ENCODE assay signal across 8 cellular contexts in the genomic region with DNA sequence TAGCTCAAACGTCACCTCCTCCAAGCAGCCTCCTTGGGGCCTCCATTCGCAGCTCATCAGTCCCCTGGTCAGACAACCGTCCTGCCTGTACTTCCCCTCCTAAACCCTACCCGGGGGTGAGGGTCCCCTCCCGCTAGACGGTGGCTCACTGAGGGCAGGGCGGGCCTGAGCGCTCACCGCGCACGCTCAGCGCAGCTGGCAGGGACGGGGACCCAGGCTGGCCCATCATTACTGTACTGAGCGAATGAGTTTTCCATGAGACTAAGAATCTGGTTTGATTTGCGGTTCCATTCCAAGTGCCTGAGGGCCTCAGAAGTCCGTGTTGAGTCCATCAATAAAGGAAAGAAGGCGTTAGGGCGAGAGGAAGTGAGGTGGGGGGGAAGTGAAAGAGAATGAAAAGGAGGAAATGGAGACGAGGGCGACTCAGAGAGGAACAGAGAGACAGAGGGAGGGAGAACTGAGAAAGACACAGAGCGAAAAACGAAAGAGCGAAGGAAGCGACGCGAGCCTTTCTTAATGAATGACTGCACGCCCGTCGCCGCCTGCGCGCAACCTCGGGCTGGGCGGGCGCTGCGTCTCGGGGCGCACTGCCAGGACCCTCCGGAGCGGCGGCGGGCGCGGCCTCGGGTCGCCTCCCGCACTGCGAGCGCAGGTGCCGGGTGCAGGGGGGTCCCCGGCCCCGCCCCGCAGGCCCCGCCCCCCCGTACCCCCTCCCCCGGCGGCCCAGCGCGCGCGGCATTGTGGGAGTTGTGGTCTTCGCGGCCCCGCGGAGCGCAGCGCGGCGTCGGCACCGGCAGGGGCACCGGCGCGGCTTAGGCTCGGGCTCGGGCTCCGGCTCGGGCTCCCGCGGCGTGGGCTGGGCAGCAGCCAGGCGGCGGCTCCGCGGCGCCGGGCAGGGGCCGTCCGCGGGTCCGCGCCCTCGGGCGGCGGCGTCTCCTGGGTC. TPM values are rescaled to one million over a fixed set of nuclear protein-coding genes. Genes with fewer than 3 reads are reported as not detected.
DNase-seq lines count a peak whose midpoint lies in the region; ATAC-seq and TF ChIP-seq lines count a peak whose summit lies in the region.

A gene with protein sequence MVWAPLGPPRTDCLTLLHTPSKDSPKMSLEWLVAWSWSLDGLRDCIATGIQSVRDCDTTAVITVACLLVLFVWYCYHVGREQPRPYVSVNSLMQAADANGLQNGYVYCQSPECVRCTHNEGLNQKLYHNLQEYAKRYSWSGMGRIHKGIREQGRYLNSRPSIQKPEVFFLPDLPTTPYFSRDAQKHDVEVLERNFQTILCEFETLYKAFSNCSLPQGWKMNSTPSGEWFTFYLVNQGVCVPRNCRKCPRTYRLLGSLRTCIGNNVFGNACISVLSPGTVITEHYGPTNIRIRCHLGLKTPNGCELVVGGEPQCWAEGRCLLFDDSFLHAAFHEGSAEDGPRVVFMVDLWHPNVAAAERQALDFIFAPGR (plus strand): TSS at position 746 of the 943 bp plus-strand sequence. CDS start 4,356 bp downstream, outside the sequence.

- in situ Hi-C loops in Caki2 (cut with HindIII; ENCODE audit: low pct_unique_long_range_greater_than_20kb, low sequenced_read_pairs): no loop called here

- H3K4me1 ChIP-seq in Peyer's patch (peaks cover 0 to 17% (median 7%) of the 10 kb centered on the region in 4 donors), esophagus squamous epithelium (peaks cover 10 to 19% (median 15%) of the 10 kb centered on the region in 3 donors)

- TF ChIP-seq CTCF in GM20000 (IDR thresholded peaks at IDR 0.05; ENCODE audit: extremely low read depth, missing control alignments) (no peak), Peyer's patch (IDR thresholded peaks at IDR 0.05) (no peak), esophagus squamous epithelium (IDR thresholded peaks at IDR 0.05) (no peak), natural killer cell (IDR thresholded peaks at IDR 0.05) (no peak)

- peaks cover under 1% of the 10 kb centered on the region for H3K9me3 Mint-ChIP-seq in activated T-cell treated with anti-CD3 and anti-CD28 coated beads, Interleukin-2, amount 50 U/mL, for 24 hours
- no peaks in the 10 kb centered on the region for H3K9me3 Mint-ChIP-seq in natural killer cell
- H3K9me3 Mint-ChIP-seq in stimulated activated memory B cell treated with anti-CD40 and anti-IgM and Interleukin-4, amounts not matched to agents 10 μg/mL and 1 μg/mL and 100 μg/mL, for 72 hours: peaks cover 3% of the 10 kb centered on the region

- no peaks in the 10 kb centered on the region for H3K9me3 ChIP-seq in Peyer's patch
- H3K9me3 ChIP-seq in esophagus squamous epithelium: peaks cover 0 to under 1% (median 0%) of the 10 kb centered on the region in 3 donors

- H3K36me3 ChIP-seq in Peyer's patch (no peaks in the 10 kb centered on the region), esophagus squamous epithelium (no peaks in the 10 kb centered on the region)

- TF ChIP-seq POLR2A in Peyer's patch (IDR thresholded peaks at IDR 0.05) (peak in 1 of 2 donors; percentile 60), esophagus squamous epithelium (IDR thresholded peaks at IDR 0.05) (peak in 2 of 4 donors; percentile 34 to 61)

- peak within 1 kb of the TSS; percentile 91 for H3K4me3 Mint-ChIP-seq in activated T-cell treated with anti-CD3 and anti-CD28 coated beads, Interleukin-2, amount 50 U/mL, for 24 hours
- H3K4me3 Mint-ChIP-seq in natural killer cell: peak within 1 kb of the TSS; percentile 93
- H3K4me3 Mint-ChIP-seq in stimulated activated memory B cell treated with anti-CD40 and anti-IgM and Interleukin-4, amounts not matched to agents 10 μg/mL and 1 μg/mL and 100 μg/mL, for 72 hours: peak within 1 kb of the TSS; percentile 89

- intact Hi-C loops in esophagus squamous epithelium (cut with DNase I): no loop called here
- intact Hi-C loops in natural killer cell (cut with micrococcal nuclease): no loop called here

- H3K4me3 ChIP-seq in Peyer's patch: peak within 1 kb of the TSS; percentile 56 to 81 (median 77)
- peak within 1 kb of the TSS; percentile 44 to 69 (median 60) for H3K4me3 ChIP-seq in esophagus squamous epithelium

- peak within 1 kb of the TSS; percentile 99 for H3K27ac Mint-ChIP-seq in activated T-cell treated with anti-CD3 and anti-CD28 coated beads, Interleukin-2, amount 50 U/mL, for 24 hours
- peak within 1 kb of the TSS; percentile 91 to 96 for H3K27ac Mint-ChIP-seq in natural killer cell
- peak within 1 kb of the TSS; percentile 95 for H3K27ac Mint-ChIP-seq in stimulated activated memory B cell treated with anti-CD40 and anti-IgM and Interleukin-4, amounts not matched to agents 10 μg/mL and 1 μg/mL and 100 μg/mL, for 72 hours

- peaks cover 49% of the 10 kb centered on the region for H3K4me1 Mint-ChIP-seq in activated T-cell treated with anti-CD3 and anti-CD28 coated beads, Interleukin-2, amount 50 U/mL, for 24 hours (ENCODE audit: low read depth)
- H3K4me1 Mint-ChIP-seq in natural killer cell: peaks cover 12 to 29% of the 10 kb centered on the region in 2 donors
- peaks cover 56% of the 10 kb centered on the region for H3K4me1 Mint-ChIP-seq in stimulated activated memory B cell treated with anti-CD40 and anti-IgM and Interleukin-4, amounts not matched to agents 10 μg/mL and 1 μg/mL and 100 μg/mL, for 72 hours

- peak within 1 kb of the TSS; percentile 80 to 91 (median 90) for H3K27ac ChIP-seq in Peyer's patch
- peak within 1 kb of the TSS; percentile 78 to 87 (median 82) for H3K27ac ChIP-seq in esophagus squamous epithelium

- peak; percentile 80 to 90 (median 85) for ATAC-seq in natural killer cell
- peak; percentile 89 for ATAC-seq in stimulated activated memory B cell treated with anti-CD40 and anti-IgM and Interleukin-4, amounts not matched to agents 10 μg/mL and 1 μg/mL and 100 μg/mL, for 72 hours

- peaks cover 5% of the 10 kb centered on the region for H3K27me3 Mint-ChIP-seq in activated T-cell treated with anti-CD3 and anti-CD28 coated beads, Interleukin-2, amount 50 U/mL, for 24 hours
- peaks cover 0 to 3% of the 10 kb centered on the region in 2 donors for H3K27me3 Mint-ChIP-seq in natural killer cell (ENCODE audit: low read depth in 2 of 2)
- H3K27me3 Mint-ChIP-seq in stimulated activated memory B cell treated with anti-CD40 and anti-IgM and Interleukin-4, amounts not matched to agents 10 μg/mL and 1 μg/mL and 100 μg/mL, for 72 hours: no peaks in the 10 kb centered on the region

- no peaks in the 10 kb centered on the region for H3K27me3 ChIP-seq in Peyer's patch
- H3K27me3 ChIP-seq in esophagus squamous epithelium: peaks cover 0 to 52% (median 0%) of the 10 kb centered on the region in 4 donors

- WGBS in esophagus squamous epithelium, 2 donors: 0% methylated on average over 22 to 34 of the region's 96 CpGs

- peaks cover 20% of the 10 kb centered on the region for H3K36me3 Mint-ChIP-seq in activated T-cell treated with anti-CD3 and anti-CD28 coated beads, Interleukin-2, amount 50 U/mL, for 24 hours (ENCODE audit: low read depth)
- H3K36me3 Mint-ChIP-seq in natural killer cell: no peaks in the 10 kb centered on the region
- H3K36me3 Mint-ChIP-seq in stimulated activated memory B cell treated with anti-CD40 and anti-IgM and Interleukin-4, amounts not matched to agents 10 μg/mL and 1 μg/mL and 100 μg/mL, for 72 hours: no peaks in the 10 kb centered on the region

- DNase-seq in Caki2 (ENCODE audit: low read depth) (peak; percentile 66), GM20000 (ENCODE audit: low spot score) (peak; percentile 93), HS-5 (ENCODE audit: low read depth) (peak; percentile 18), Peyer's patch (peak; percentile 71 to 82 (median 80)), esophagus squamous epithelium (lab: John Stamatoyannopoulos, UW) (no peak), natural killer cell (peak; percentile 71)
- DNase-seq in activated T-cell treated with anti-CD3 and anti-CD28 coated beads, Interleukin-2, amount 50 U/mL, for 24 hours: peak; percentile 89

RNA-seq across cellular contexts. Expression of the gene that starts here (rescaled TPM):
- 2.3 and 3.1 TPM in 2 replicates for total RNA-seq in Caki2 (2014; rRNA removed; shearing (Covaris generic); ENCODE audit: low replicate concordance)
- 1 to 10 TPM in 3 of 4 donors, under 1 TPM in 1; 0.95 to 6.6 (median 1.4) TPM for total RNA-seq in Peyer's patch
- 1 to 10 TPM; 1.3 to 2.1 (median 2.0) TPM for total RNA-seq in esophagus squamous epithelium
- 1 to 10 TPM; 1.6 to 3.0 (median 1.9) TPM for total RNA-seq in natural killer cell
